8 cellular contexts compared by ENCODE assay signal in genomic region chr3:132543016-132543739, GRCh38. TPM values are rescaled to one million over a fixed set of nuclear protein-coding genes. Genes with fewer than 3 reads are reported as not detected.
DNase-seq lines count a peak whose midpoint lies in the region; ATAC-seq and TF ChIP-seq lines count a peak whose summit lies in the region.

No MANE protein-coding gene starts in this region.

- peaks cover 28% of the 10 kb centered on the region for H3K4me1 Mint-ChIP-seq in activated naive CD8-positive, alpha-beta T cell (ENCODE audit: low read depth)
- no peaks in the 10 kb centered on the region for H3K4me1 Mint-ChIP-seq in effector memory CD8-positive, alpha-beta T cell (ENCODE audit: low read depth in 2 of 2)

- peaks cover 29% of the 10 kb centered on the region for H3K36me3 ChIP-seq in lower lobe of right lung

- TF ChIP-seq CTCF in AG09309 (IDR thresholded peaks at IDR 0.05; ENCODE audit: control insufficient read depth, insufficient read depth, low read depth, low read length, missing control alignments) (no peak), lower lobe of right lung (IDR thresholded peaks at IDR 0.05) (no peak)

- H3K27me3 ChIP-seq in lower lobe of right lung (ENCODE audit: low read depth): no peaks in the 10 kb centered on the region

- no peaks in the 10 kb centered on the region for H3K9me3 Mint-ChIP-seq in activated naive CD8-positive, alpha-beta T cell (ENCODE audit: low read depth)
- no peaks in the 10 kb centered on the region for H3K9me3 Mint-ChIP-seq in effector memory CD8-positive, alpha-beta T cell

- peak overlapping the region; percentile 42 for H3K4me3 Mint-ChIP-seq in activated naive CD8-positive, alpha-beta T cell
- H3K4me3 Mint-ChIP-seq in effector memory CD8-positive, alpha-beta T cell: no peak overlapping the region

- H3K4me3 ChIP-seq in AG09309 (ENCODE audit: control insufficient read depth, low read depth, low read length): no peak overlapping the region
- no peak overlapping the region for H3K4me3 ChIP-seq in lower lobe of right lung

- no peaks in the 10 kb centered on the region for H3K9me3 ChIP-seq in lower lobe of right lung

- no peaks in the 10 kb centered on the region for H3K4me1 ChIP-seq in lower lobe of right lung

- H3K27ac Mint-ChIP-seq in activated naive CD8-positive, alpha-beta T cell: peak overlapping the region; percentile 89
- no peak overlapping the region for H3K27ac Mint-ChIP-seq in effector memory CD8-positive, alpha-beta T cell

- H3K36me3 Mint-ChIP-seq in activated naive CD8-positive, alpha-beta T cell: peaks cover 15% of the 10 kb centered on the region
- peaks cover 24% of the 10 kb centered on the region for H3K36me3 Mint-ChIP-seq in effector memory CD8-positive, alpha-beta T cell (ENCODE audit: insufficient read depth)

- H3K27me3 Mint-ChIP-seq in activated naive CD8-positive, alpha-beta T cell: no peaks in the 10 kb centered on the region
- no peaks in the 10 kb centered on the region for H3K27me3 Mint-ChIP-seq in effector memory CD8-positive, alpha-beta T cell

- H3K27ac ChIP-seq in lower lobe of right lung: no peak overlapping the region

- ATAC-seq in HG02678 (IDR thresholded peaks at IDR 0.05; ENCODE audit: unreplicated experiment) (peak; percentile 59), lower lobe of right lung (peak; percentile 67 to 82), GM21528 (IDR thresholded peaks at IDR 0.05; ENCODE audit: low FRiP score, unreplicated experiment) (no peak)
- no peak for ATAC-seq in effector memory CD8-positive, alpha-beta T cell (replicated peaks)

- intact Hi-C loops in lower lobe of right lung (cut with DNase I): no loop called here

- DNase-seq in AG09309 (ENCODE audit: low read depth): peak; percentile 89
- no peak for DNase-seq in lower lobe of right lung
- no peak for DNase-seq in DMS114 treated with DMSO at 0.1 percent for 48 hours (lab: John Stamatoyannopoulos, UW; ENCODE audit: unreplicated experiment)
- DNase-seq in effector memory CD8-positive, alpha-beta T cell: no peak
- no peak for DNase-seq in putamen (ENCODE audit: low spot score)

RNA-seq across cellular contexts. Expression of gene ACKR4, which starts 53.9 kb away (rescaled TPM):
- 8.5 TPM for total RNA-seq in lower lobe of right lung

Comparison
In these comparisons a context has a peak if more than half of its experiments do, and no peak if none do; other contexts are left out.
1. ATAC-seq: peak in HG02678 (single experiment) and lower lobe of right lung (2 of 2); none in GM21528 (single experiment) and effector memory CD8-positive, alpha-beta T cell (single experiment).